1 cellular context compared by ENCODE assay signal in the genomic region with DNA sequence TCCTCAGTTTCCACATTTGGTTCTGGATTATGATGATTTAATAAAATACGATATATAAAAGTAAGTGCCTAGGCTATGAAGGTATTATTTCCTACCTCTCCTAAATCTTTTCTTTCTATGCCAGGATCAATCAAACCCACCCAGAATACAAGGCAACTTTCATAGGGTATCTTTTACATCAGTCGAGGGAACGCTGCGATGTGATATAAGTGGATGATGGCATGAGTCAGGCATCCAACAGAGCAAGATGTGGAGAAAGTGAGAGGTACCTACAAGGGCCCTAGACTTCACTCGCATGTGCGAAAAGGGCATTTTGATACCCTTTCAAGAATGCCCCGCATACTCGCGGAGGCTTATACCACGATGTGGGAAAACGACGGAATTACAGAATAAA.
TF ChIP-seq lines count a peak whose summit lies in the region.

No MANE protein-coding gene starts in this region.

TF ChIP-seq in GM23338, 12 proteins besides CTCF, POLR2A, EP300 and RAD21 (continued from another document):
- TF ChIP-seq, protein P1, sequence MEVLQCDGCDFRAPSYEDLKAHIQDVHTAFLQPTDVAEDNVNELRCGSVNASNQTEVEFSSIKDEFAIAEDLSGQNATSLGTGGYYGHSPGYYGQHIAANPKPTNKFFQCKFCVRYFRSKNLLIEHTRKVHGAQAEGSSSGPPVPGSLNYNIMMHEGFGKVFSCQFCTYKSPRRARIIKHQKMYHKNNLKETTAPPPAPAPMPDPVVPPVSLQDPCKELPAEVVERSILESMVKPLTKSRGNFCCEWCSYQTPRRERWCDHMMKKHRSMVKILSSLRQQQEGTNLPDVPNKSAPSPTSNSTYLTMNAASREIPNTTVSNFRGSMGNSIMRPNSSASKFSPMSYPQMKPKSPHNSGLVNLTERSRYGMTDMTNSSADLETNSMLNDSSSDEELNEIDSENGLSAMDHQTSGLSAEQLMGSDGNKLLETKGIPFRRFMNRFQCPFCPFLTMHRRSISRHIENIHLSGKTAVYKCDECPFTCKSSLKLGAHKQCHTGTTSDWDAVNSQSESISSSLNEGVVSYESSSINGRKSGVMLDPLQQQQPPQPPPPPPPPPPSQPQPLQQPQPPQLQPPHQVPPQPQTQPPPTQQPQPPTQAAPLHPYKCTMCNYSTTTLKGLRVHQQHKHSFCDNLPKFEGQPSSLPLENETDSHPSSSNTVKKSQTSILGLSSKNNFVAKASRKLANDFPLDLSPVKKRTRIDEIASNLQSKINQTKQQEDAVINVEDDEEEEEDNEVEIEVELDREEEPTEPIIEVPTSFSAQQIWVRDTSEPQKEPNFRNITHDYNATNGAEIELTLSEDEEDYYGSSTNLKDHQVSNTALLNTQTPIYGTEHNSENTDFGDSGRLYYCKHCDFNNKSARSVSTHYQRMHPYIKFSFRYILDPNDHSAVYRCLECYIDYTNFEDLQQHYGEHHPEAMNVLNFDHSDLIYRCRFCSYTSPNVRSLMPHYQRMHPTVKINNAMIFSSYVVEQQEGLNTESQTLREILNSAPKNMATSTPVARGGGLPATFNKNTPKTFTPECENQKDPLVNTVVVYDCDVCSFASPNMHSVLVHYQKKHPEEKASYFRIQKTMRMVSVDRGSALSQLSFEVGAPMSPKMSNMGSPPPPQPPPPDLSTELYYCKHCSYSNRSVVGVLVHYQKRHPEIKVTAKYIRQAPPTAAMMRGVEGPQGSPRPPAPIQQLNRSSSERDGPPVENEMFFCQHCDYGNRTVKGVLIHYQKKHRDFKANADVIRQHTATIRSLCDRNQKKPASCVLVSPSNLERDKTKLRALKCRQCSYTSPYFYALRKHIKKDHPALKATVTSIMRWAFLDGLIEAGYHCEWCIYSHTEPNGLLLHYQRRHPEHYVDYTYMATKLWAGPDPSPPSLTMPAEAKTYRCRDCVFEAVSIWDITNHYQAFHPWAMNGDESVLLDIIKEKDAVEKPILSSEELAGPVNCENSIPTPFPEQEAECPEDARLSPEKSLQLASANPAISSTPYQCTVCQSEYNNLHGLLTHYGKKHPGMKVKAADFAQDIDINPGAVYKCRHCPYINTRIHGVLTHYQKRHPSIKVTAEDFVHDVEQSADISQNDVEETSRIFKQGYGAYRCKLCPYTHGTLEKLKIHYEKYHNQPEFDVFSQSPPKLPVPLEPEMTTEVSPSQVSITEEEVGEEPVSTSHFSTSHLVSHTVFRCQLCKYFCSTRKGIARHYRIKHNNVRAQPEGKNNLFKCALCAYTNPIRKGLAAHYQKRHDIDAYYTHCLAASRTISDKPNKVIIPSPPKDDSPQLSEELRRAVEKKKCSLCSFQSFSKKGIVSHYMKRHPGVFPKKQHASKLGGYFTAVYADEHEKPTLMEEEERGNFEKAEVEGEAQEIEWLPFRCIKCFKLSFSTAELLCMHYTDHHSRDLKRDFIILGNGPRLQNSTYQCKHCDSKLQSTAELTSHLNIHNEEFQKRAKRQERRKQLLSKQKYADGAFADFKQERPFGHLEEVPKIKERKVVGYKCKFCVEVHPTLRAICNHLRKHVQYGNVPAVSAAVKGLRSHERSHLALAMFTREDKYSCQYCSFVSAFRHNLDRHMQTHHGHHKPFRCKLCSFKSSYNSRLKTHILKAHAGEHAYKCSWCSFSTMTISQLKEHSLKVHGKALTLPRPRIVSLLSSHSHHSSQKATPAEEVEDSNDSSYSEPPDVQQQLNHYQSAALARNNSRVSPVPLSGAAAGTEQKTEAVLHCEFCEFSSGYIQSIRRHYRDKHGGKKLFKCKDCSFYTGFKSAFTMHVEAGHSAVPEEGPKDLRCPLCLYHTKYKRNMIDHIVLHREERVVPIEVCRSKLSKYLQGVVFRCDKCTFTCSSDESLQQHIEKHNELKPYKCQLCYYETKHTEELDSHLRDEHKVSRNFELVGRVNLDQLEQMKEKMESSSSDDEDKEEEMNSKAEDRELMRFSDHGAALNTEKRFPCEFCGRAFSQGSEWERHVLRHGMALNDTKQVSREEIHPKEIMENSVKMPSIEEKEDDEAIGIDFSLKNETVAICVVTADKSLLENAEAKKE (CRISPR knock-in tag; IDR thresholded peaks at IDR 0.05), result no peak
- no peak for TF ChIP-seq STAT1 (IDR thresholded peaks at IDR 0.05; ENCODE audit: unreplicated experiment)
- no peak for TF ChIP-seq EZH2phosphoT487 (IDR thresholded peaks at IDR 0.05; ENCODE audit: unreplicated experiment)
- no peak for TF ChIP-seq POLR2AphosphoS5 (IDR thresholded peaks at IDR 0.05; ENCODE audit: low read depth)
- TF ChIP-seq NANOG (IDR thresholded peaks at IDR 0.05; ENCODE audit: borderline replicate concordance), result no peak
- no peak for TF ChIP-seq ZNF331 (CRISPR knock-in tag; IDR thresholded peaks at IDR 0.05; ENCODE audit: low read depth)
- TF ChIP-seq, protein P2, sequence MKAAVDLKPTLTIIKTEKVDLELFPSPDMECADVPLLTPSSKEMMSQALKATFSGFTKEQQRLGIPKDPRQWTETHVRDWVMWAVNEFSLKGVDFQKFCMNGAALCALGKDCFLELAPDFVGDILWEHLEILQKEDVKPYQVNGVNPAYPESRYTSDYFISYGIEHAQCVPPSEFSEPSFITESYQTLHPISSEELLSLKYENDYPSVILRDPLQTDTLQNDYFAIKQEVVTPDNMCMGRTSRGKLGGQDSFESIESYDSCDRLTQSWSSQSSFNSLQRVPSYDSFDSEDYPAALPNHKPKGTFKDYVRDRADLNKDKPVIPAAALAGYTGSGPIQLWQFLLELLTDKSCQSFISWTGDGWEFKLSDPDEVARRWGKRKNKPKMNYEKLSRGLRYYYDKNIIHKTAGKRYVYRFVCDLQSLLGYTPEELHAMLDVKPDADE (IDR thresholded peaks at IDR 0.05), result no peak
- TF ChIP-seq JUNB (IDR thresholded peaks at IDR 0.05; ENCODE audit: unreplicated experiment), result no peak
- TF ChIP-seq ZNF114 (CRISPR knock-in tag; IDR thresholded peaks at IDR 0.05), result no peak
- TF ChIP-seq EZH2 (IDR thresholded peaks at IDR 0.05; ENCODE audit: low read depth, unreplicated experiment), result no peak
- no peak for TF ChIP-seq CREB1 (CRISPR knock-in tag; IDR thresholded peaks at IDR 0.05; ENCODE audit: low read depth)
